Comparison of ENCODE assay signal across 1 cellular context in the genomic region with DNA sequence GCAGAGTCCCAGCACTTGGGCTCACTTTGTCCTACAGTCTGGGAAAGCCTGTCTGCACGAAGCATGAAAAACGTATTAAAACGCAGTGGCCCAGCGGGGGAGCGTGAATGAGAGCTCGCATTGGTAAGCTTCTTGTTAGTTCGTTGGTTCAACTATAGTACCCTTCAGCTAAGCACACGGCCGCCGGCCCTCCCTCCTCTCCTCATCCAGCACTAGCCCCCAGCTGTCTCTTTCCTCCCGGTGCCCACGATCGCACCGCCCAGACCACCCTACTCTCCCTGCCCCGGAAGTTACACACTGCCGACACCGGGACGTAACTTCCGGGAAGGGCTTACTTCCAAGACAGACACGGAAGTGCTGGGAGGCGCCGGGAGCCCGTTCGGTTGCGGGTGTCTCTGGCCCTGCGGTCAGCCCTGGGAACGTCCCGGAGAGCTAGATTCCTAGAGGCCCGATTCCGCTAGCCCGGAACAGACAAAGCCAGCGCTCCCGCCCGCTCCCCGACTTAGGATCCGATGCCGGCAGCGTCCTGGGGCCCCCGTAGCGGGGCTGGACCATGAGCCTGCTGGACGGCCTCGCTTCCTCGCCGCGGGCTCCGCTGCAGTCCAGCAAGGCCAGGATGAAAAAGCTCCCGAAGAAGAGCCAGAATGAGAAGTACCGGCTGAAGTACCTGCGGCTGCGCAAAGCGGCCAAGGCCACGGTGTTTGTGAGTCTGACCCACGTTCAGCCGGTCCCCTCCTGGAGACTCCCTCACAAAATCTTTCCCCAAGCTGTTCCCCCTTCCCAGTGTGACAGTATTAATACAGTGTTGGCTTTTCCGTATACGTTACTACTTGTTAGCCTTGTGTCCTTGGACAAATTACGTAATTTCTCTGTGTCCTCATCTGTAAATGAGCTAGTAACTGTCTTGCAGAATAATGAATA.
A peak's percentile ranks its signal among the peaks of the same experiment; 100 is the strongest.
TF ChIP-seq lines count a peak whose summit lies in the region.

Gene TBRG1 (plus strand): TSS at position 334 of the 921 bp plus-strand sequence. CDS start 220 bp downstream, at position 554.

TF ChIP-seq in HepG2, 621 proteins besides CTCF, POLR2A, EP300 and RAD21 (continued from another document):
- peak; percentile 44 for TF ChIP-seq ZNF18 (CRISPR knock-in tag; IDR thresholded peaks at IDR 0.05; ENCODE audit: insufficient replicate concordance)
- TF ChIP-seq ZNF331 (CRISPR knock-in tag; IDR thresholded peaks at IDR 0.05): peak; percentile 52; the same call in 1 of the 2 replicates
- peak; percentile 70 for TF ChIP-seq ZNF784 (CRISPR knock-in tag; IDR thresholded peaks at IDR 0.05; ENCODE audit: borderline replicate concordance)
- TF ChIP-seq MEIS1 (CRISPR knock-in tag; IDR thresholded peaks at IDR 0.05; ENCODE audit: borderline replicate concordance): peak; percentile 51; the same call in 1 of the 2 replicates
- TF ChIP-seq ZSCAN25 (CRISPR knock-in tag; IDR thresholded peaks at IDR 0.05): peak; percentile 69; the same call in 1 of the 2 replicates
- no peak for TF ChIP-seq NCOA5 (CRISPR knock-in tag; IDR thresholded peaks at IDR 0.05)
- no peak for TF ChIP-seq ZNF713 (CRISPR knock-in tag; IDR thresholded peaks at IDR 0.05)
- TF ChIP-seq, protein P1, sequence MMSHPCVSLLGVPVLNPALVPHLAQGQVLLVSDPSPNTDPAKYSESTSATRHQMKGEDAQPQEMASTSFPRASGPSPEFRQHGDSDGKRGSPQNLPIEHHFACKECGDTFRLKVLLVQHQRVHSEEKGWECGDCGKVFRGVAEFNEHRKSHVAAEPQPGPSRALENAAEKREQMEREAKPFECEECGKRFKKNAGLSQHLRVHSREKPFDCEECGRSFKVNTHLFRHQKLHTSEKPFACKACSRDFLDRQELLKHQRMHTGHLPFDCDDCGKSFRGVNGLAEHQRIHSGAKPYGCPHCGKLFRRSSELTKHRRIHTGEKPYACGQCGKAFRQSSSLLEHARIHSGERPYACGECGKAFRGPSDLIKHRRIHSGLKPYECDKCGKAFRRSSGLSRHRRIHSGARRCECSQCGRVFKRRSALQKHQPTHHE (CRISPR knock-in tag; IDR thresholded peaks at IDR 0.05; ENCODE audit: borderline replicate concordance): peak; percentile 90; the same call in 1 of the 2 replicates
- TF ChIP-seq ZNF3 (CRISPR knock-in tag; IDR thresholded peaks at IDR 0.05): no peak
- peak; percentile 77 for TF ChIP-seq ZBTB40 (IDR thresholded peaks at IDR 0.05)
- peak; percentile 84; the same call in 1 of the 2 replicates for TF ChIP-seq ZBTB40 (CRISPR knock-in tag; IDR thresholded peaks at IDR 0.05)
- TF ChIP-seq MAFF (IDR thresholded peaks at IDR 0.05; ENCODE audit: low read depth, low read length): no peak
- TF ChIP-seq JUND (CRISPR knock-in tag; IDR thresholded peaks at IDR 0.05): no peak
- no peak for TF ChIP-seq GPN1 (CRISPR knock-in tag; IDR thresholded peaks at IDR 0.05; ENCODE audit: borderline replicate concordance)
- no peak for TF ChIP-seq MBD4 (IDR thresholded peaks at IDR 0.05; ENCODE audit: borderline replicate concordance, low read length)
- no peak for TF ChIP-seq ZNF513 (CRISPR knock-in tag; conservative IDR thresholded peaks at IDR 0.05)
- no peak for TF ChIP-seq LBX2 (CRISPR knock-in tag; IDR thresholded peaks at IDR 0.05; ENCODE audit: borderline replicate concordance)
- TF ChIP-seq ZNF530 (CRISPR knock-in tag; IDR thresholded peaks at IDR 0.05; ENCODE audit: low read depth): no peak
- TF ChIP-seq ZNF136 (CRISPR knock-in tag; IDR thresholded peaks at IDR 0.05; ENCODE audit: low read depth): peak; percentile 98
- TF ChIP-seq TOPORS (CRISPR knock-in tag; IDR thresholded peaks at IDR 0.05): 0 out of 2 replicates have a peak, but pooled peaks have one; percentile 62
- no peak for TF ChIP-seq ATAD3A (CRISPR knock-in tag; IDR thresholded peaks at IDR 0.05)
TF ChIP-seq in HepG2: peak in this region for 273.
